In the genomic region with DNA sequence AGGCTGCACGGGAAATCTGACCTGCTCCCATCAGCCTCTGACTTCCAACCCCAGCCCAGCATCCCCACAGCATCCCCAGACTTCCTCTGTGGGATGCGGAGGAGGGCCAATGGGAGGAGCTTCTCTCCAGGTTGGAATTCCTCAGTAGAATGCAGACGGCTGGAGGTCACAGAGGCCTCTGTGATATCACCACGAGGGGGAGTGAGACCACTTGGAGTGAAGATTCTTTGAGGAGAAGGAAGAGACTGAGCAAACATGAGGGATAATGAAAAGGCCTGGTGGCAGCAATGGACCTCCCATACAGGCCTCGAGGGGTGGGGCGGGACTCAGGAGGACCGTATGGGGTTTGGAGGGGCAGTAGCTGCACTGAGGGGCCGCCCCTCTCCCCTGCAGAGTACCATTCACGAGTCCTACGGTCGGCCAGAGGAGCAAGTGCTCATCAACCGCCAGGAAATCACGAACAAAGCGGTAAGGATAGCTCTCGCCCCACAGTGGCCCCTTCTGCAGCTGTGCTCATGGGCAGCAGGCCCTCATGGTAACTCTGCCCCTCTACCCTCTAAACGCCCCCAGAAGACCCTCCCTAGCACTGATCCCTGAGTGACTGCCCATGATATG, we compare ENCODE assay signal across 10 cellular contexts. TPM values are rescaled to one million over a fixed set of nuclear protein-coding genes. Genes with fewer than 3 reads are reported as not detected.
DNase-seq lines count a peak whose midpoint lies in the region; ATAC-seq, FAIRE-seq and TF ChIP-seq lines count a peak whose summit lies in the region.
"Had no signal": no experiment of that assay in that cellular context is flagged by ENCODE, and none has a peak within 500 bp of the region (broad histone marks: within the 10 kb centered on the region; RNA-seq: fewer than 3 reads in every experiment).

Gene CATSPER4 (plus strand): TSS at position 230 of the 615 bp plus-strand sequence. CDS start 26 bp downstream, at position 256.

- H3K79me2 ChIP-seq in HCT116 (ENCODE audit: insufficient read depth, low read length): no peaks in the 10 kb centered on the region

- no peaks in the 10 kb centered on the region for H3K36me3 Mint-ChIP-seq in activated T-helper 17 cell treated with anti-CD3 and anti-CD28 coated beads, Interleukin-2, amount 50 U/mL, for 72 hours (ENCODE audit: low read depth)

- TF ChIP-seq CTCF in HCT116 (IDR thresholded peaks at IDR 0.05 in 2 of 3, conservative IDR thresholded peaks at IDR 0.05 in 1 of 3; ENCODE audit: borderline replicate concordance in 1 of 3, insufficient read depth in 1 of 3, low read depth in 2 of 3, low read length in 2 of 3) (peak; percentile 21 to 32 (median 25); a peak in 4 of 6 replicates), kidney (IDR thresholded peaks at IDR 0.05; ENCODE audit: borderline replicate concordance, extremely low read depth, insufficient read depth) (peak; percentile 17)

- no peaks in the 10 kb centered on the region for H3K27me3 Mint-ChIP-seq in activated T-helper 17 cell treated with anti-CD3 and anti-CD28 coated beads, Interleukin-2, amount 50 U/mL, for 72 hours

- CTCF ChIA-PET in HCT116 (lab: Charles Lee): interaction anchor here (2.6 kb wide), 2 partner anchors 13 to 43 kb away, joined by 13 to 16 read pairs; partner anchors contain the start of genes CEP85 and CNKSR1

- intact Hi-C loops in HCT116 (cut with micrococcal nuclease): no loop called here
- intact Hi-C loops in kidney (cut with DNase I): no loop called here

- TF ChIP-seq RAD21 in HCT116 (IDR thresholded peaks at IDR 0.05; ENCODE audit: low read depth): peak; percentile 46

- H3K4me3 ChIP-seq in BLaER1 (no peak within 1 kb of the TSS), HCT116 (replicated peaks in 1 of 2; ENCODE audit: low read depth in 1 of 2, low read length in 2 of 2) (no peak within 1 kb of the TSS), kidney (ENCODE audit: low read length in 2 of 2) (no peak within 1 kb of the TSS)

- BruUV-seq in HCT116 (replicated peaks; lab: Mats Ljungman, UMichigan): no TSS peak

- ATAC-seq in HCT116 (peak; percentile 82), GM21515 (IDR thresholded peaks at IDR 0.05; ENCODE audit: unreplicated experiment) (no peak)
- no peak for ATAC-seq in activated T-helper 17 cell treated with anti-CD3 and anti-CD28 coated beads, Interleukin-2, amount 50 U/mL, for 72 hours (replicated peaks)
- ATAC-seq: PC-3 had no signal

- H3K36me3 ChIP-seq in BLaER1 (no peaks in the 10 kb centered on the region), HCT116 (ENCODE audit: control insufficient read depth in 1 of 2, insufficient read depth in 2 of 2, low read length in 2 of 2) (no peaks in the 10 kb centered on the region; a peak in 1 of 4 replicates), kidney (ENCODE audit: control insufficient read depth in 1 of 2, insufficient read depth in 2 of 2, low read length in 2 of 2) (no peaks in the 10 kb centered on the region)

- H3K27ac ChIP-seq in BLaER1 (no peak within 1 kb of the TSS), HCT116 (ENCODE audit: low read depth, low read length) (no peak within 1 kb of the TSS), kidney (ENCODE audit: low read depth in 2 of 2, low read length in 2 of 2) (no peak within 1 kb of the TSS)

- RAD21 ChIA-PET in HCT116 (lab: Charles Lee; ENCODE audit: low non-redundant PET in 1 of 2, low total read pairs in 2 of 2, uncharacterized antibody in 2 of 2, unreplicated experiment in 2 of 2): interaction anchor here in 1 of 2 experiments (0.6 kb wide), 1 partner anchor 156 kb away, joined by 4 read pairs; no protein-coding TSS in a partner anchor

- H3K4me1 ChIP-seq in BLaER1 (peaks cover 15% of the 10 kb centered on the region), HCT116 (ENCODE audit: control insufficient read depth in 1 of 2, insufficient read depth in 2 of 2, low read length in 2 of 2) (no peaks in the 10 kb centered on the region), kidney (ENCODE audit: control insufficient read depth in 1 of 2, insufficient read depth in 1 of 2, low read depth in 1 of 2, low read length in 2 of 2) (no peaks in the 10 kb centered on the region)

- peaks cover 9% of the 10 kb centered on the region for H3K4me1 Mint-ChIP-seq in activated T-helper 17 cell treated with anti-CD3 and anti-CD28 coated beads, Interleukin-2, amount 50 U/mL, for 72 hours

- FAIRE-seq in kidney (lab: Jason Lieb, UNC): no peak
- FAIRE-seq: GM19239 had no signal

- POLR2A ChIA-PET in HCT116 (lab: Charles Lee): no interaction called here

- H3K9me3 Mint-ChIP-seq in activated T-helper 17 cell treated with anti-CD3 and anti-CD28 coated beads, Interleukin-2, amount 50 U/mL, for 72 hours: no peaks in the 10 kb centered on the region

- H3K9ac ChIP-seq in BLaER1 (no peak within 1 kb of the TSS), HCT116 (ENCODE audit: low read length) (no peak within 1 kb of the TSS), kidney (ENCODE audit: low read length in 2 of 2) (no peak within 1 kb of the TSS)

- no peak within 1 kb of the TSS for H2AFZ ChIP-seq in HCT116 (ENCODE audit: low read depth, low read length, poor library complexity, severe bottlenecking)

- H4K20me1 ChIP-seq in BLaER1 (no peaks in the 10 kb centered on the region), HCT116 (ENCODE audit: insufficient read depth) (no peaks in the 10 kb centered on the region)

- H3K4me2 ChIP-seq in BLaER1 (peak within 1 kb of the TSS; percentile 49), HCT116 (ENCODE audit: low read length) (no peak within 1 kb of the TSS)

- H3K27me3 ChIP-seq in BLaER1 (no peaks in the 10 kb centered on the region), HCT116 (ENCODE audit: insufficient read depth, low read length) (no peaks in the 10 kb centered on the region)

- TF ChIP-seq POLR2A in HCT116 (IDR thresholded peaks at IDR 0.05; ENCODE audit: borderline replicate concordance, extremely low read depth, insufficient read depth, insufficient read length): no peak

- DNase-seq in HCT116 (ENCODE audit: low read depth, low spot score): no peak
- no peak for DNase-seq in kidney
- no peak for DNase-seq in GM19238 (ENCODE audit: insufficient read length, low spot score)
- no peak for DNase-seq in NCI-H2171 (lab: John Stamatoyannopoulos, UW)
- DNase-seq in GDM1 (lab: John Stamatoyannopoulos, UW): no peak
- DNase-seq: PC-3 had no signal

- no peaks in the 10 kb centered on the region for H3K9me2 ChIP-seq in HCT116 (ENCODE audit: insufficient read depth)

- H3K27ac Mint-ChIP-seq in activated T-helper 17 cell treated with anti-CD3 and anti-CD28 coated beads, Interleukin-2, amount 50 U/mL, for 72 hours: peak within 1 kb of the TSS; percentile 38

- H3K9me3 ChIP-seq in BLaER1: no peaks in the 10 kb centered on the region
- H3K9me3 ChIP-seq in HCT116 (ENCODE audit: control insufficient read depth in 1 of 2, insufficient read depth in 1 of 2, low read depth in 1 of 2, low read length in 2 of 2): no peaks in the 10 kb centered on the region
- H3K9me3 ChIP-seq in kidney (ENCODE audit: control insufficient read depth in 1 of 2, low read length in 2 of 2): no peaks in the 10 kb centered on the region

- H3K4me3 Mint-ChIP-seq in activated T-helper 17 cell treated with anti-CD3 and anti-CD28 coated beads, Interleukin-2, amount 50 U/mL, for 72 hours: no peak within 1 kb of the TSS

TF ChIP-seq in HCT116, 20 proteins besides CTCF, POLR2A, EP300 and RAD21:
- TF ChIP-seq YY1 (IDR thresholded peaks at IDR 0.05; ENCODE audit: extremely low read depth, insufficient replicate concordance, low read depth, low read length) (no peak), TCF7L2 (IDR thresholded peaks at IDR 0.05; ENCODE audit: borderline replicate concordance, extremely low read depth, insufficient read depth, insufficient read length) (no peak), CBX3 (IDR thresholded peaks at IDR 0.05; ENCODE audit: low read depth) (no peak), ZNF274 (IDR thresholded peaks at IDR 0.05; ENCODE audit: low read depth, low read length) (no peak), SIN3A (IDR thresholded peaks at IDR 0.05; ENCODE audit: low read depth) (no peak), ELF1 (IDR thresholded peaks at IDR 0.05; ENCODE audit: borderline replicate concordance, low read depth) (no peak), ATF3 (IDR thresholded peaks at IDR 0.05) (no peak)
- TF ChIP-seq, protein P1, sequence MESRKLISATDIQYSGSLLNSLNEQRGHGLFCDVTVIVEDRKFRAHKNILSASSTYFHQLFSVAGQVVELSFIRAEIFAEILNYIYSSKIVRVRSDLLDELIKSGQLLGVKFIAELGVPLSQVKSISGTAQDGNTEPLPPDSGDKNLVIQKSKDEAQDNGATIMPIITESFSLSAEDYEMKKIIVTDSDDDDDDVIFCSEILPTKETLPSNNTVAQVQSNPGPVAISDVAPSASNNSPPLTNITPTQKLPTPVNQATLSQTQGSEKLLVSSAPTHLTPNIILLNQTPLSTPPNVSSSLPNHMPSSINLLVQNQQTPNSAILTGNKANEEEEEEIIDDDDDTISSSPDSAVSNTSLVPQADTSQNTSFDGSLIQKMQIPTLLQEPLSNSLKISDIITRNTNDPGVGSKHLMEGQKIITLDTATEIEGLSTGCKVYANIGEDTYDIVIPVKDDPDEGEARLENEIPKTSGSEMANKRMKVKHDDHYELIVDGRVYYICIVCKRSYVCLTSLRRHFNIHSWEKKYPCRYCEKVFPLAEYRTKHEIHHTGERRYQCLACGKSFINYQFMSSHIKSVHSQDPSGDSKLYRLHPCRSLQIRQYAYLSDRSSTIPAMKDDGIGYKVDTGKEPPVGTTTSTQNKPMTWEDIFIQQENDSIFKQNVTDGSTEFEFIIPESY (IDR thresholded peaks at IDR 0.05; ENCODE audit: extremely low read depth, insufficient replicate concordance, low read length): no peak
- TF ChIP-seq, protein P2, sequence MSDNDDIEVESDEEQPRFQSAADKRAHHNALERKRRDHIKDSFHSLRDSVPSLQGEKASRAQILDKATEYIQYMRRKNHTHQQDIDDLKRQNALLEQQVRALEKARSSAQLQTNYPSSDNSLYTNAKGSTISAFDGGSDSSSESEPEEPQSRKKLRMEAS (IDR thresholded peaks at IDR 0.05): no peak
TF ChIP-seq in HCT116: peak in this region for 0.

RNA-seq across cellular contexts. Expression of gene CATSPER4, which starts in this region (rescaled TPM):
- total RNA-seq in HCT116 (2021; ENCODE audit: unreplicated experiment) (not detected), kidney (not detected)
- 0.07 TPM in 1 of 2 replicates, not detected in the other for polyA plus RNA-seq in HCT116 (2012)
- total RNA-seq in activated T-helper 17 cell treated with anti-CD3 and anti-CD28 coated beads, Interleukin-2, amount 50 U/mL, for 72 hours: not detected
- polyA plus RNA-seq in kidney (ENCODE audit: insufficient read depth, low read depth, low replicate concordance): not detected
- total RNA-seq: PC-3 had no signal

Comparison
In these comparisons a context has a peak if more than half of its experiments do, and no peak if none do; other contexts are left out.
1. Peak in ATAC-seq in HCT116; RNA of the gene not detected or under 1 TPM.